In genomic region chr20:63735859-63736718, GRCh38 we compare ENCODE assay signal across 8 cellular contexts. TPM values are rescaled to one million over a fixed set of nuclear protein-coding genes. Genes with fewer than 3 reads are reported as not detected.
DNase-seq lines count a peak whose midpoint lies in the region; ATAC-seq and TF ChIP-seq lines count a peak whose summit lies in the region.

Gene LIME1 (plus strand): TSS chr20:63736664. CDS start chr20:63737550, 886 bp downstream.

- 81% methylated on average over 31 of the region's 31 CpGs for WGBS in right cardiac atrium

- ATAC-seq in right cardiac atrium, result no peak
- no peak for ATAC-seq in GM18867 (IDR thresholded peaks at IDR 0.05; ENCODE audit: unreplicated experiment)
- ATAC-seq in HG02678 (IDR thresholded peaks at IDR 0.05; ENCODE audit: unreplicated experiment), result no peak

- H3K9me3 ChIP-seq in right atrium auricular region (no peaks in the 10 kb centered on the region), right cardiac atrium (ENCODE audit: control insufficient read depth, low read length) (no peaks in the 10 kb centered on the region)

- H3K27me3 ChIP-seq in right atrium auricular region (no peaks in the 10 kb centered on the region), right cardiac atrium (ENCODE audit: control insufficient read depth, insufficient read depth) (no peaks in the 10 kb centered on the region)

- no peak for TF ChIP-seq CTCF in right atrium auricular region (IDR thresholded peaks at IDR 0.05)

- intact Hi-C loops in cardiac septum (cut with DNase I) (loop anchor here (5.0 kb wide), 1 partner anchor 39 kb away; the partner anchor contains the start of gene TNFRSF6B), right cardiac atrium (cut with DNase I) (loop anchor here in 1 of 4 donors (10.0 kb wide), 1 partner anchor 91 kb away; no protein-coding TSS in a partner anchor)

- H3K36me3 ChIP-seq in right atrium auricular region, result peaks cover 28% of the 10 kb centered on the region

- DNase-seq in cardiac septum (ENCODE audit: low spot score), result peak; percentile 61
- no peak for DNase-seq in right atrium auricular region (ENCODE audit: low spot score)
- DNase-seq in activated CD8-positive, alpha-beta memory T cell treated with anti-CD3 and anti-CD28 coated beads, Interleukin-2, amount 50 U/mL, for 48 hours, result peak; percentile 82
- DNase-seq in right cardiac atrium, result peak in 2 of 3 donors; percentile 70 to 71
- DNase-seq in stimulated activated CD8-positive, alpha-beta memory T cell treated with anti-CD3 and anti-CD28 coated beads, Interleukin-7, amount 100 ng/mL, for 1 hour (ENCODE audit: low read depth in 2 of 2), result peak; percentile 46 to 56
- DNase-seq in cortex of kidney (lab: John Stamatoyannopoulos, UW), result no peak

- H3K27ac ChIP-seq in right atrium auricular region, result no peak within 1 kb of the TSS
- H3K27ac ChIP-seq in right cardiac atrium (ENCODE audit: low read length), result no peak within 1 kb of the TSS

- H3K4me3 ChIP-seq in right atrium auricular region (peak within 1 kb of the TSS in 1 of 2 donors; percentile 29), right cardiac atrium (ENCODE audit: low read length) (no peak within 1 kb of the TSS)

- H3K4me1 ChIP-seq in right atrium auricular region, result peaks cover 0 to 29% of the 10 kb centered on the region in 2 donors
- H3K4me1 ChIP-seq in right cardiac atrium (ENCODE audit: control insufficient read depth, insufficient read depth, low read length), result peaks cover under 1% of the 10 kb centered on the region

RNA-seq across cellular contexts. Expression of gene LIME1, which starts in this region (rescaled TPM):
- 5.0 TPM for total RNA-seq in cardiac septum
- 1 to 10 TPM; 2.4 to 2.5 TPM for total RNA-seq in right atrium auricular region
- total RNA-seq in right cardiac atrium, result 1 to 10 TPM; 2.1 to 2.9 (median 2.7) TPM
- polyA plus RNA-seq in right cardiac atrium, result 2.7 TPM

Comparison
In these comparisons a context has a peak if more than half of its experiments do, and no peak if none do; other contexts are left out.
1. DNase-seq: peak in cardiac septum (single experiment), activated CD8-positive, alpha-beta memory T cell treated with anti-CD3 and anti-CD28 coated beads, Interleukin-2, amount 50 U/mL, for 48 hours (single experiment), right cardiac atrium (2 of 3) and stimulated activated CD8-positive, alpha-beta memory T cell treated with anti-CD3 and anti-CD28 coated beads, Interleukin-7, amount 100 ng/mL, for 1 hour (2 of 2); none in right atrium auricular region (single experiment) and cortex of kidney (single experiment).